ENCODE assay signal across 17 cellular contexts in genomic region chr9:108033976-108034964, GRCh38.
DNase-seq lines count a peak whose midpoint lies in the region; ATAC-seq and TF ChIP-seq lines count a peak whose summit lies in the region.
"Had no signal": no experiment of that assay in that cellular context is flagged by ENCODE, and none has a peak within 500 bp of the region (broad histone marks: within the 10 kb centered on the region; RNA-seq: fewer than 3 reads in every experiment).

No MANE protein-coding gene starts in this region.

- H3K79me1 ChIP-seq in IMR-90 (ENCODE audit: low read depth in 1 of 2, low read length in 2 of 2): no peaks in the 10 kb centered on the region

- DNase-seq in IMR-90: peak; percentile 94
- DNase-seq in epithelial cell of prostate (ENCODE audit: low read depth, low spot score): no peak
- DNase-seq in kidney tubule cell (ENCODE audit: low spot score): peak; percentile 43
- no peak for DNase-seq in upper lobe of left lung
- no peak for DNase-seq in GM13976 (ENCODE audit: low spot score)
- no peak for DNase-seq in GM19238 (ENCODE audit: insufficient read length, low spot score)
- DNase-seq: activated CD8-positive, alpha-beta memory T cell treated with anti-CD3 and anti-CD28 coated beads, Interleukin-2, amount 10 ng/mL, durations not matched to agents 7 days and 5 days; activated naive CD4-positive, alpha-beta T cell treated with anti-CD3 and anti-CD28 coated beads for 36 hours; Caco-2; immature natural killer cell; KG1; naive thymus-derived CD8-positive, alpha-beta T cell; NCI-H187; NCI-H774; SJCRH30 had no signal

- peak overlapping the region; percentile 17 for H2BK20ac ChIP-seq in IMR-90 (ENCODE audit: low read depth, low read length)

- H3K4me1 ChIP-seq in IMR-90 (ENCODE audit: control insufficient read depth, insufficient read depth, low read length): peaks cover 16% of the 10 kb centered on the region
- no peaks in the 10 kb centered on the region for H3K4me1 ChIP-seq in upper lobe of left lung
- H3K4me1 ChIP-seq: Caco-2, SJCRH30 had no signal

- H2BK5ac ChIP-seq in IMR-90 (ENCODE audit: low read depth, low read length, poor library complexity, severe bottlenecking): no peak overlapping the region

- H3K27ac ChIP-seq in IMR-90 (ENCODE audit: insufficient read depth, low read length) (peak overlapping the region; percentile 57; the same call in 1 of the 2 replicates), epithelial cell of prostate (peak overlapping the region; percentile 5), upper lobe of left lung (peak overlapping the region in 1 of 4 donors; percentile 37)
- H3K27ac ChIP-seq: SJCRH30, suprapubic skin had no signal

- no peak overlapping the region; the same call in 2 of the 3 replicates for H2BK15ac ChIP-seq in IMR-90 (ENCODE audit: low read depth, low read length)

- no peak overlapping the region for H3K9ac ChIP-seq in IMR-90 (ENCODE audit: low read depth, low read length)

- H3K56ac ChIP-seq in IMR-90 (ENCODE audit: extremely low read depth, insufficient read depth, low read length): no peak overlapping the region; the same call in 1 of the 2 replicates

- H2AK5ac ChIP-seq in IMR-90 (ENCODE audit: low read depth, low read length): peak overlapping the region; percentile 64

- peak overlapping the region in 1 of 2 experiments; percentile 22; a peak in 1 of 4 replicates for H4K8ac ChIP-seq in IMR-90 (ENCODE audit: low read depth in 2 of 2, low read length in 2 of 2)

- in situ Hi-C loops in IMR-90 (cut with MboI; ENCODE audit: low sequenced_read_pairs) (no loop called here), GM13976 (cut with MboI; ENCODE audit: low sequenced_read_pairs, unreplicated experiment) (no loop called here)

- WGBS in IMR-90 (ENCODE audit: extremely low coverage in 2 of 2, insufficient read length in 1 of 2), 2 experiments: no CpG with 5 or more reads among the region's 5 CpGs
- WGBS in upper lobe of left lung, 2 donors: 78 to 81% methylated on average over 5 of the region's 5 CpGs

- POLR2A ChIA-PET in IMR-90 (lab: Charles Lee; ENCODE audit: unreplicated experiment): no interaction called here

- dilution Hi-C loops in IMR-90 (cut with HindIII; ENCODE audit: low sequenced_read_pairs, unreplicated experiment): no loop called here

- no peak for TF ChIP-seq RAD21 in IMR-90 (IDR thresholded peaks at IDR 0.05; ENCODE audit: low read length)

- H2AK9ac ChIP-seq in IMR-90 (replicated peaks; ENCODE audit: low read depth, low read length, poor library complexity): no peak overlapping the region

- ATAC-seq in IMR-90 (ENCODE audit: low read depth) (peak; percentile 88), upper lobe of left lung (ENCODE audit: low FRiP score in 2 of 2) (peak; percentile 73 to 89), GM18505 (IDR thresholded peaks at IDR 0.05; ENCODE audit: unreplicated experiment) (no peak)
- ATAC-seq: activated CD8-positive, alpha-beta memory T cell treated with anti-CD3 and anti-CD28 coated beads, Interleukin-2, amount 10 ng/mL, durations not matched to agents 7 days and 5 days; naive thymus-derived CD8-positive, alpha-beta T cell had no signal

- peak overlapping the region; percentile 45; the same call in 1 of the 2 replicates for H4K91ac ChIP-seq in IMR-90 (ENCODE audit: insufficient read depth, low read depth, low read length)

- no peak overlapping the region for H3K4me3 ChIP-seq in IMR-90 (ENCODE audit: insufficient read depth, low read depth, low read length)
- no peak overlapping the region for H3K4me3 ChIP-seq in upper lobe of left lung
- H3K4me3 ChIP-seq: SJCRH30, suprapubic skin had no signal

- peak overlapping the region; percentile 54 for H2AFZ ChIP-seq in IMR-90 (replicated peaks; ENCODE audit: low read length, poor library complexity)

- peak overlapping the region; percentile 55; the same call in 1 of the 2 replicates for H3K18ac ChIP-seq in IMR-90 (ENCODE audit: low read depth, low read length)

- H3K4ac ChIP-seq in IMR-90 (ENCODE audit: low read depth, low read length): peak overlapping the region; percentile 49

- H3K14ac ChIP-seq in IMR-90 (replicated peaks; ENCODE audit: low read depth, low read length): peak overlapping the region; percentile 35; the same call in 1 of the 2 replicates

- peak overlapping the region; percentile 21 for H3K4me2 ChIP-seq in IMR-90 (ENCODE audit: low read depth, low read length)

- intact Hi-C loops in IMR-90 (cut with micrococcal nuclease): no loop called here

- H3K36me3 ChIP-seq in IMR-90 (ENCODE audit: control insufficient read depth, insufficient read depth, low read length) (no peaks in the 10 kb centered on the region), upper lobe of left lung (no peaks in the 10 kb centered on the region)
- H3K36me3 ChIP-seq: SJCRH30, suprapubic skin had no signal

- TF ChIP-seq CTCF in IMR-90 (conservative IDR thresholded peaks at IDR 0.05; ENCODE audit: low read depth, low read length) (no peak), upper lobe of left lung (IDR thresholded peaks at IDR 0.05) (no peak), GM13976 (IDR thresholded peaks at IDR 0.05; ENCODE audit: borderline replicate concordance, control extremely low read depth, extremely low read depth, insufficient read depth, missing control alignments) (no peak)

- H4K20me1 ChIP-seq in IMR-90 (ENCODE audit: insufficient read depth, low read length): no peaks in the 10 kb centered on the region

- peak overlapping the region; percentile 49; the same call in 1 of the 2 replicates for H4K5ac ChIP-seq in IMR-90 (ENCODE audit: low read depth, low read length)

- no peak for TF ChIP-seq POLR2A in IMR-90 (IDR thresholded peaks at IDR 0.05; ENCODE audit: low read depth, low read length)
- TF ChIP-seq POLR2A in upper lobe of left lung (IDR thresholded peaks at IDR 0.05): no peak
- no peak for TF ChIP-seq POLR2A in GM18505 (IDR thresholded peaks at IDR 0.05; ENCODE audit: borderline replicate concordance, extremely low read depth, insufficient read depth, insufficient read length)

- CTCF ChIA-PET in IMR-90 (lab: Yijun Ruan, JAX): no interaction called here

- H3K9me1 ChIP-seq in IMR-90 (ENCODE audit: insufficient read depth, low read length): peaks cover 8% of the 10 kb centered on the region

- H3K27me3 ChIP-seq in IMR-90 (ENCODE audit: control insufficient read depth, insufficient read depth, low read length) (no peaks in the 10 kb centered on the region), upper lobe of left lung (no peaks in the 10 kb centered on the region)
- H3K27me3 ChIP-seq: SJCRH30, suprapubic skin had no signal

- peak overlapping the region; percentile 58 for H2BK120ac ChIP-seq in IMR-90 (ENCODE audit: low read depth, low read length)

- BruUV-seq in IMR-90 (replicated peaks; lab: Mats Ljungman, UMichigan): no TSS peak

- H3K9me3 ChIP-seq in IMR-90 (ENCODE audit: control insufficient read depth, insufficient read depth, low read length): no peaks in the 10 kb centered on the region
- no peaks in the 10 kb centered on the region for H3K9me3 ChIP-seq in upper lobe of left lung
- H3K9me3 ChIP-seq: SJCRH30, suprapubic skin had no signal

- no peak overlapping the region for H3K23ac ChIP-seq in IMR-90 (ENCODE audit: low read depth, low read length)

- TF ChIP-seq EP300 in upper lobe of left lung (IDR thresholded peaks at IDR 0.05): no peak

TF ChIP-seq in IMR-90, 13 proteins besides CTCF, POLR2A, EP300 and RAD21:
- TF ChIP-seq RFX5 (IDR thresholded peaks at IDR 0.05; ENCODE audit: low read depth, low read length) (no peak), FOS (IDR thresholded peaks at IDR 0.05; ENCODE audit: low read depth, low read length) (peak; percentile 57), USF2 (IDR thresholded peaks at IDR 0.05; ENCODE audit: low read depth, low read length) (no peak), ELK1 (IDR thresholded peaks at IDR 0.05; ENCODE audit: borderline replicate concordance, low read depth, low read length) (no peak), CEBPB (IDR thresholded peaks at IDR 0.05; ENCODE audit: low read depth, low read length) (0 out of 2 replicates have a peak, but pooled peaks have one; percentile 61), MAZ (IDR thresholded peaks at IDR 0.05; ENCODE audit: borderline replicate concordance, low read depth, low read length) (no peak), RCOR1 (IDR thresholded peaks at IDR 0.05; ENCODE audit: insufficient replicate concordance, low read length) (peak; percentile 32), BHLHE40 (IDR thresholded peaks at IDR 0.05; ENCODE audit: low read depth, low read length) (peak; percentile 55; the same call in 1 of the 2 replicates), CHD1 (IDR thresholded peaks at IDR 0.05; ENCODE audit: low read depth, low read length) (no peak), MAFK (IDR thresholded peaks at IDR 0.05; ENCODE audit: low read depth, low read length) (no peak), MXI1 (IDR thresholded peaks at IDR 0.05; ENCODE audit: borderline replicate concordance, low read depth, low read length) (no peak), NFE2L2 (IDR thresholded peaks at IDR 0.05; ENCODE audit: low read depth, low read length) (no peak), SMC3 (IDR thresholded peaks at IDR 0.05; ENCODE audit: low read depth, low read length) (no peak)

Comparison
In these comparisons a context has a peak if more than half of its experiments do, and no peak if none do; other contexts are left out.
1. DNase-seq: peak in IMR-90 (single experiment) and kidney tubule cell (single experiment); none in epithelial cell of prostate (single experiment), upper lobe of left lung (0 of 2), GM13976 (single experiment) and GM19238 (single experiment).